1 cellular context compared by ENCODE assay signal in the genomic region with DNA sequence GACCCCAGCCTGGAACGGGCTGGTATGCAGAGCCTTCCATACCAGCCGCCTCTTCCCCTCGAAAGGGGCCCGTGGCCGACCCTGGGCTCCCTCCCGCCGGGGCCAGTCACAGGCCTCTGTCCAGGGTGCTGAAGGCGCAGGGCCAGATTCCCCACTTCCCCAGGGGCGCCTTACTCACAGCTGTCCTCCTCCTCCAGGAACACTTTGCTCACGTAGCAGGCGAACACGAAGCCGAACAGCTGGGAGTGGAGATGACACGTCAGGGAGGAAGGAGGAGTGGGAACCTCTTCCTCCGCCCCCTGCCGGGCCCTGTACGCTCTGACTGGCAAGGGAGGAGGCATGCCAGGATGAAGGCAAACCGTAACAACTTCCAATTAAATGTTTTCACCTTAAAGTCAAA.
TF ChIP-seq lines count a peak whose summit lies in the region.

No MANE protein-coding gene starts in this region.

TF ChIP-seq in HepG2, 621 proteins besides CTCF, POLR2A, EP300 and RAD21 (continued from another document and continues in another):
- TF ChIP-seq, protein P1, sequence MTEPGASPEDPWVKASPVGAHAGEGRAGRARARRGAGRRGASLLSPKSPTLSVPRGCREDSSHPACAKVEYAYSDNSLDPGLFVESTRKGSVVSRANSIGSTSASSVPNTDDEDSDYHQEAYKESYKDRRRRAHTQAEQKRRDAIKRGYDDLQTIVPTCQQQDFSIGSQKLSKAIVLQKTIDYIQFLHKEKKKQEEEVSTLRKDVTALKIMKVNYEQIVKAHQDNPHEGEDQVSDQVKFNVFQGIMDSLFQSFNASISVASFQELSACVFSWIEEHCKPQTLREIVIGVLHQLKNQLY (CRISPR knock-in tag; IDR thresholded peaks at IDR 0.05), result no peak
- TF ChIP-seq ZC3H13 (CRISPR knock-in tag; IDR thresholded peaks at IDR 0.05), result peak; percentile 69; the same call in 1 of the 2 replicates
- TF ChIP-seq, protein P2, sequence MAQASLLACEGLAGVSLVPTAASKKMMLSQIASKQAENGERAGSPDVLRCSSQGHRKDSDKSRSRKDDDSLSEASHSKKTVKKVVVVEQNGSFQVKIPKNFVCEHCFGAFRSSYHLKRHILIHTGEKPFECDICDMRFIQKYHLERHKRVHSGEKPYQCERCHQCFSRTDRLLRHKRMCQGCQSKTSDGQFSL (CRISPR knock-in tag; IDR thresholded peaks at IDR 0.05), result no peak
- TF ChIP-seq MYC (CRISPR knock-in tag; IDR thresholded peaks at IDR 0.05; ENCODE audit: borderline replicate concordance), result 0 out of 2 replicates have a peak, but pooled peaks have one; percentile 21
- TF ChIP-seq KMT2B (CRISPR knock-in tag; IDR thresholded peaks at IDR 0.05), result peak; percentile 77
- TF ChIP-seq ZNF670 (CRISPR knock-in tag; IDR thresholded peaks at IDR 0.05; ENCODE audit: borderline replicate concordance), result no peak
- TF ChIP-seq ZNF563 (CRISPR knock-in tag; IDR thresholded peaks at IDR 0.05), result peak; percentile 87
- no peak for TF ChIP-seq ZBTB7A (CRISPR knock-in tag; IDR thresholded peaks at IDR 0.05)
- no peak for TF ChIP-seq IRF2 (CRISPR knock-in tag; IDR thresholded peaks at IDR 0.05)
- no peak for TF ChIP-seq ZNF747 (CRISPR knock-in tag; IDR thresholded peaks at IDR 0.05; ENCODE audit: borderline replicate concordance)
- peak; percentile 52; the same call in 1 of the 2 replicates for TF ChIP-seq ZNF12 (CRISPR knock-in tag; IDR thresholded peaks at IDR 0.05)
- TF ChIP-seq KDM1A (CRISPR knock-in tag; IDR thresholded peaks at IDR 0.05), result no peak
- TF ChIP-seq, protein P3, sequence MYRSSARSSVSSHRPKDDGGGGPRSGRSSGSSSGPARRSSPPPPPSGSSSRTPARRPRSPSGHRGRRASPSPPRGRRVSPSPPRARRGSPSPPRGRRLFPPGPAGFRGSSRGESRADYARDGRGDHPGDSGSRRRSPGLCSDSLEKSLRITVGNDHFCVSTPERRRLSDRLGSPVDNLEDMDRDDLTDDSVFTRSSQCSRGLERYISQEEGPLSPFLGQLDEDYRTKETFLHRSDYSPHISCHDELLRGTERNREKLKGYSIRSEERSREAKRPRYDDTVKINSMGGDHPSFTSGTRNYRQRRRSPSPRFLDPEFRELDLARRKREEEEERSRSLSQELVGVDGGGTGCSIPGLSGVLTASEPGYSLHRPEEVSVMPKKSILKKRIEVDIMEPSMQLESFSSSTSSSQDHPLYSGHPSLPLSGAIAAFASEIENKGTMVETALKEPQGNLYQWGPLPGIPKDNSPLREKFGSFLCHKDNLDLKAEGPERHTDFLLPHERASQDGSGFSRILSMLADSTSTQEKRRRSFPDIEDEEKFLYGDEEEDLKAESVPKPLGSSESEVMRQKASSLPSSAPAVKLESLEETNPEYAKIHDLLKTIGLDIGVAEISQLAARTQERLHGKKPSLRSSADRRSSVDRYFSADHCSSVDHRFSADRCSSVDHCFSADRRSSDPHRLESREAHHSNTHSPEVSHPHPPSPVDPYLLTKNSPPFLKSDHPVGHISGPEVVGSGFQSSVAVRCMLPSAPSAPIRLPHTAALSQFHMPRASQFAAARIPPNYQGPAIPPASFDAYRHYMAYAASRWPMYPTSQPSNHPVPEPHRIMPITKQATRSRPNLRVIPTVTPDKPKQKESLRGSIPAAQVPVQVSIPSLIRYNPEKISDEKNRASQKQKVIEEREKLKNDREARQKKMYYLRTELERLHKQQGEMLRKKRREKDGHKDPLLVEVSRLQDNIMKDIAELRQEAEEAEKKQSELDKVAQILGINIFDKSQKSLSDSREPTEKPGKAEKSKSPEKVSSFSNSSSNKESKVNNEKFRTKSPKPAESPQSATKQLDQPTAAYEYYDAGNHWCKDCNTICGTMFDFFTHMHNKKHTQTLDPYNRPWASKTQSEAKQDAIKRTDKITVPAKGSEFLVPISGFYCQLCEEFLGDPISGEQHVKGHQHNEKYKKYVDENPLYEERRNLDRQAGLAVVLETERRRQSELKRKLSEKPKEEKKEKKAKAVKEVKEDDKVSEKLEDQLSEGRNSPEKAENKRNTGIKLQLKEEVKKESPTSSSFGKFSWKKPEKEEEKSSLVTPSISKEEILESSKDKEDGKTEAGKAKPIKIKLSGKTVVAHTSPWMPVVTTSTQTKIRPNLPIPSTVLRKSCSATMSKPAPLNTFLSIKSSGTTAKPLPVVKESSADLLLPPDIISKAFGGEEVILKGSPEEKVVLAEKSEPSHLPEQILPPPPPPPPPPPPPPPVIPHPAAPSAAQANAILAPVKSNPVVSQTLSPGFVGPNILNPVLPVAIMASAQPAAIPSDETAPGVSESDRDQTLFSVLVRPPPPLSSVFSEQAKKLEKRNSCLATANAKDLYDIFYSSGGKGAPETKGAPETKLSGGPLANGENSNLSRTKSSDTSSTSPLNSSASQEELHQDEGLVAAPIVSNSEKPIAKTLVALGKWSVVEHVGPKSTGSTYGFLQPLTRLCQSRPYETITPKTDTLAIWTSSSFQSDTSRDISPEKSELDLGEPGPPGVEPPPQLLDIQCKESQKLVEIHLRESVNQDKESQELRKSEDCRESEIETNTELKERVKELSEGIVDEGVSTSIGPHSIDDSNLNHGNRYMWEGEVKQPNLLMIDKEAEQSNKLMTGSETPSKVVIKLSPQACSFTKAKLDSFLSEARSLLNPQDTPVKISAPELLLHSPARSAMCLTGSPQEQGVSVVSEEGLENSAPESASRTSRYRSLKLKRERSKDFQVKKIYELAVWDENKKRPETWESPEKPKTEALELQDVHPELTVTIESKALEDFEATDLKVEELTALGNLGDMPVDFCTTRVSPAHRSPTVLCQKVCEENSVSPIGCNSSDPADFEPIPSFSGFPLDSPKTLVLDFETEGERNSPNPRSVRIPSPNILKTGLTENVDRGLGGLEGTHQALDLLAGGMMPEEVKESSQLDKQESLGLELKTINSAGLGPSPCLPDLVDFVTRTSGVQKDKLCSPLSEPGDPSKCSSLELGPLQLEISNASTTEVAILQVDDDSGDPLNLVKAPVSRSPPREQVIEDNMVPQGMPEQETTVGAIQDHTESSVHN (CRISPR knock-in tag; IDR thresholded peaks at IDR 0.05), result no peak
- TF ChIP-seq HNF4A (CRISPR knock-in tag; IDR thresholded peaks at IDR 0.05), result no peak
- TF ChIP-seq ZNF598 (CRISPR knock-in tag; IDR thresholded peaks at IDR 0.05; ENCODE audit: borderline replicate concordance), result no peak
- TF ChIP-seq ZNF225 (CRISPR knock-in tag; IDR thresholded peaks at IDR 0.05), result peak; percentile 91; the same call in 1 of the 2 replicates
- no peak for TF ChIP-seq NBN (conservative IDR thresholded peaks at IDR 0.05)
- TF ChIP-seq, protein P4, sequence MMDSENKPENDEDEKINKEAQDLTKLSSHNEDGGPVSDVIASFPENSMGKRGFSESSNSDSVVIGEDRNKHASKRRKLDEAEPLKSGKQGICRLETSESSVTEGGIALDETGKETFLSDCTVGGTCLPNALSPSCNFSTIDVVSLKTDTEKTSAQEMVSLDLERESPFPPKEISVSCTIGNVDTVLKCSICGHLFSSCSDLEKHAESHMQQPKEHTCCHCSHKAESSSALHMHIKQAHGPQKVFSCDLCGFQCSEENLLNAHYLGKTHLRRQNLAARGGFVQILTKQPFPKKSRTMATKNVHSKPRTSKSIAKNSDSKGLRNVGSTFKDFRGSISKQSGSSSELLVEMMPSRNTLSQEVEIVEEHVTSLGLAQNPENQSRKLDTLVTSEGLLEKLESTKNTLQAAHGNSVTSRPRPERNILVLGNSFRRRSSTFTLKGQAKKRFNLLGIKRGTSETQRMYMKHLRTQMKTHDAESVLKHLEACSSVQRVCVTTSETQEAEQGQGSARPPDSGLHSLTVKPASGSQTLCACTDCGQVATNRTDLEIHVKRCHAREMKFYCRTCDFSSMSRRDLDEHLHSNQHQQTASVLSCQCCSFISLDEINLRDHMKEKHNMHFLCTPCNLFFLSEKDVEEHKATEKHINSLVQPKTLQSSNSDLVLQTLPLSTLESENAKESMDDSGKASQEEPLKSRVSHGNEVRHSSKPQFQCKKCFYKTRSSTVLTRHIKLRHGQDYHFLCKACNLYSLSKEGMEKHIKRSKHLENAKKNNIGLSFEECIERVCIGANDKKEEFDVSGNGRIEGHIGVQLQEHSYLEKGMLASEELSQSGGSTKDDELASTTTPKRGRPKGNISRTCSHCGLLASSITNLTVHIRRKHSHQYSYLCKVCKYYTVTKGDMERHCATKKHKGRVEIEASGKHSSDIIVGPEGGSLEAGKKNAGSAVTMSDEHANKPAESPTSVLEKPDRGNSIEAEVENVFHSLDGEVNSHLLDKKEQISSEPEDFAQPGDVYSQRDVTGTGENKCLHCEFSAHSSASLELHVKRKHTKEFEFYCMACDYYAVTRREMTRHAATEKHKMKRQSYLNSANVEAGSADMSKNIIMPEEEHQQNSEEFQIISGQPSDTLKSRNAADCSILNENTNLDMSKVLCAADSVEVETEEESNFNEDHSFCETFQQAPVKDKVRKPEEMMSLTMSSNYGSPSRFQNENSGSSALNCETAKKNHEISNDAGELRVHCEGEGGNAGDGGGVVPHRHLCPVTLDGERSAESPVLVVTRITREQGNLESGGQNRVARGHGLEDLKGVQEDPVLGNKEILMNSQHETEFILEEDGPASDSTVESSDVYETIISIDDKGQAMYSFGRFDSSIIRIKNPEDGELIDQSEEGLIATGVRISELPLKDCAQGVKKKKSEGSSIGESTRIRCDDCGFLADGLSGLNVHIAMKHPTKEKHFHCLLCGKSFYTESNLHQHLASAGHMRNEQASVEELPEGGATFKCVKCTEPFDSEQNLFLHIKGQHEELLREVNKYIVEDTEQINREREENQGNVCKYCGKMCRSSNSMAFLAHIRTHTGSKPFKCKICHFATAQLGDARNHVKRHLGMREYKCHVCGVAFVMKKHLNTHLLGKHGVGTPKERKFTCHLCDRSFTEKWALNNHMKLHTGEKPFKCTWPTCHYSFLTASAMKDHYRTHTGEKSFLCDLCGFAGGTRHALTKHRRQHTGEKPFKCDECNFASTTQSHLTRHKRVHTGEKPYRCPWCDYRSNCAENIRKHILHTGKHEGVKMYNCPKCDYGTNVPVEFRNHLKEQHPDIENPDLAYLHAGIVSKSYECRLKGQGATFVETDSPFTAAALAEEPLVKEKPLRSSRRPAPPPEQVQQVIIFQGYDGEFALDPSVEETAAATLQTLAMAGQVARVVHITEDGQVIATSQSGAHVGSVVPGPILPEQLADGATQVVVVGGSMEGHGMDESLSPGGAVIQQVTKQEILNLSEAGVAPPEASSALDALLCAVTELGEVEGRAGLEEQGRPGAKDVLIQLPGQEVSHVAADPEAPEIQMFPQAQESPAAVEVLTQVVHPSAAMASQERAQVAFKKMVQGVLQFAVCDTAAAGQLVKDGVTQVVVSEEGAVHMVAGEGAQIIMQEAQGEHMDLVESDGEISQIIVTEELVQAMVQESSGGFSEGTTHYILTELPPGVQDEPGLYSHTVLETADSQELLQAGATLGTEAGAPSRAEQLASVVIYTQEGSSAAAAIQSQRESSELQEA (CRISPR knock-in tag; IDR thresholded peaks at IDR 0.05; ENCODE audit: not compliant biosample characterization), result no peak
- TF ChIP-seq ZNF552 (CRISPR knock-in tag; IDR thresholded peaks at IDR 0.05; ENCODE audit: borderline replicate concordance), result peak; percentile 78; the same call in 1 of the 2 replicates
- no peak for TF ChIP-seq ZNF510 (CRISPR knock-in tag; IDR thresholded peaks at IDR 0.05; ENCODE audit: low read depth)
- TF ChIP-seq, protein P5, sequence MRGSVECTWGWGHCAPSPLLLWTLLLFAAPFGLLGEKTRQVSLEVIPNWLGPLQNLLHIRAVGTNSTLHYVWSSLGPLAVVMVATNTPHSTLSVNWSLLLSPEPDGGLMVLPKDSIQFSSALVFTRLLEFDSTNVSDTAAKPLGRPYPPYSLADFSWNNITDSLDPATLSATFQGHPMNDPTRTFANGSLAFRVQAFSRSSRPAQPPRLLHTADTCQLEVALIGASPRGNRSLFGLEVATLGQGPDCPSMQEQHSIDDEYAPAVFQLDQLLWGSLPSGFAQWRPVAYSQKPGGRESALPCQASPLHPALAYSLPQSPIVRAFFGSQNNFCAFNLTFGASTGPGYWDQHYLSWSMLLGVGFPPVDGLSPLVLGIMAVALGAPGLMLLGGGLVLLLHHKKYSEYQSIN (CRISPR knock-in tag; IDR thresholded peaks at IDR 0.05; ENCODE audit: borderline replicate concordance), result no peak
- peak; percentile 58; the same call in 1 of the 2 replicates for TF ChIP-seq ZSCAN21 (CRISPR knock-in tag; IDR thresholded peaks at IDR 0.05; ENCODE audit: borderline replicate concordance)
- TF ChIP-seq ZNF781 (CRISPR knock-in tag; IDR thresholded peaks at IDR 0.05; ENCODE audit: borderline replicate concordance, not compliant biosample characterization), result no peak
- TF ChIP-seq TBX2 (CRISPR knock-in tag; IDR thresholded peaks at IDR 0.05; ENCODE audit: borderline replicate concordance), result peak; percentile 46; the same call in 1 of the 2 replicates
- no peak for TF ChIP-seq NR2C2 (CRISPR knock-in tag; IDR thresholded peaks at IDR 0.05; ENCODE audit: borderline replicate concordance)
- TF ChIP-seq CREB1 (IDR thresholded peaks at IDR 0.05), result no peak
- no peak for TF ChIP-seq CREB1 (CRISPR knock-in tag; IDR thresholded peaks at IDR 0.05)
- no peak for TF ChIP-seq ZNF260 (CRISPR knock-in tag; IDR thresholded peaks at IDR 0.05; ENCODE audit: borderline replicate concordance, low read depth)
- no peak for TF ChIP-seq PPARG (CRISPR knock-in tag; conservative IDR thresholded peaks at IDR 0.05)
- no peak for TF ChIP-seq ZNF30 (CRISPR knock-in tag; IDR thresholded peaks at IDR 0.05)
- TF ChIP-seq, protein P6, sequence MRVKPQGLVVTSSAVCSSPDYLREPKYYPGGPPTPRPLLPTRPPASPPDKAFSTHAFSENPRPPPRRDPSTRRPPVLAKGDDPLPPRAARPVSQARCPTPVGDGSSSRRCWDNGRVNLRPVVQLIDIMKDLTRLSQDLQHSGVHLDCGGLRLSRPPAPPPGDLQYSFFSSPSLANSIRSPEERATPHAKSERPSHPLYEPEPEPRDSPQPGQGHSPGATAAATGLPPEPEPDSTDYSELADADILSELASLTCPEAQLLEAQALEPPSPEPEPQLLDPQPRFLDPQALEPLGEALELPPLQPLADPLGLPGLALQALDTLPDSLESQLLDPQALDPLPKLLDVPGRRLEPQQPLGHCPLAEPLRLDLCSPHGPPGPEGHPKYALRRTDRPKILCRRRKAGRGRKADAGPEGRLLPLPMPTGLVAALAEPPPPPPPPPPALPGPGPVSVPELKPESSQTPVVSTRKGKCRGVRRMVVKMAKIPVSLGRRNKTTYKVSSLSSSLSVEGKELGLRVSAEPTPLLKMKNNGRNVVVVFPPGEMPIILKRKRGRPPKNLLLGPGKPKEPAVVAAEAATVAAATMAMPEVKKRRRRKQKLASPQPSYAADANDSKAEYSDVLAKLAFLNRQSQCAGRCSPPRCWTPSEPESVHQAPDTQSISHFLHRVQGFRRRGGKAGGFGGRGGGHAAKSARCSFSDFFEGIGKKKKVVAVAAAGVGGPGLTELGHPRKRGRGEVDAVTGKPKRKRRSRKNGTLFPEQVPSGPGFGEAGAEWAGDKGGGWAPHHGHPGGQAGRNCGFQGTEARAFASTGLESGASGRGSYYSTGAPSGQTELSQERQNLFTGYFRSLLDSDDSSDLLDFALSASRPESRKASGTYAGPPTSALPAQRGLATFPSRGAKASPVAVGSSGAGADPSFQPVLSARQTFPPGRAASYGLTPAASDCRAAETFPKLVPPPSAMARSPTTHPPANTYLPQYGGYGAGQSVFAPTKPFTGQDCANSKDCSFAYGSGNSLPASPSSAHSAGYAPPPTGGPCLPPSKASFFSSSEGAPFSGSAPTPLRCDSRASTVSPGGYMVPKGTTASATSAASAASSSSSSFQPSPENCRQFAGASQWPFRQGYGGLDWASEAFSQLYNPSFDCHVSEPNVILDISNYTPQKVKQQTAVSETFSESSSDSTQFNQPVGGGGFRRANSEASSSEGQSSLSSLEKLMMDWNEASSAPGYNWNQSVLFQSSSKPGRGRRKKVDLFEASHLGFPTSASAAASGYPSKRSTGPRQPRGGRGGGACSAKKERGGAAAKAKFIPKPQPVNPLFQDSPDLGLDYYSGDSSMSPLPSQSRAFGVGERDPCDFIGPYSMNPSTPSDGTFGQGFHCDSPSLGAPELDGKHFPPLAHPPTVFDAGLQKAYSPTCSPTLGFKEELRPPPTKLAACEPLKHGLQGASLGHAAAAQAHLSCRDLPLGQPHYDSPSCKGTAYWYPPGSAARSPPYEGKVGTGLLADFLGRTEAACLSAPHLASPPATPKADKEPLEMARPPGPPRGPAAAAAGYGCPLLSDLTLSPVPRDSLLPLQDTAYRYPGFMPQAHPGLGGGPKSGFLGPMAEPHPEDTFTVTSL (CRISPR knock-in tag; IDR thresholded peaks at IDR 0.05; ENCODE audit: borderline replicate concordance), result no peak
- no peak for TF ChIP-seq ZNF782 (CRISPR knock-in tag; IDR thresholded peaks at IDR 0.05; ENCODE audit: borderline replicate concordance)
